1 cellular context compared by ENCODE assay signal in the genomic region with DNA sequence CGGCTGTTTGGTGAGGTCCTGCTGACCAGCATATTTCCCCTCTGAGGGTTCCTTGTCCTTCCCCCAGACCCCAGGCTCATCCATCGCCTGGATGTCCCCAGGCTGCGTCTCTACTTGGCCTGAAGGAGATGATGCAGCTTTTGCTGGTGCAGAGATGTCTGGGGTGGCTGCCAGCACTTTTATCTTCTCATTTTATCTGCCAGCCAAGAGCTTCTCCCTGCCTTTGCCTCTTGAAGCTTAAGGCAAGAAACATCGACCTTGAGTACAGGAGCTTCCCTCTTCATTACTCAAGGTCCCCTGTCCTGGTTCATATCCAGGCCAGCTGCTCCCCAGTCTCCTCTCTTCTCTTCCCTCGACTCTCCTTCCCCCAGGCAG.
TF ChIP-seq lines count a peak whose summit lies in the region.

No MANE protein-coding gene starts in this region.

TF ChIP-seq in HepG2, 621 proteins besides CTCF, POLR2A, EP300 and RAD21 (continued from another document):
- TF ChIP-seq, protein P1, sequence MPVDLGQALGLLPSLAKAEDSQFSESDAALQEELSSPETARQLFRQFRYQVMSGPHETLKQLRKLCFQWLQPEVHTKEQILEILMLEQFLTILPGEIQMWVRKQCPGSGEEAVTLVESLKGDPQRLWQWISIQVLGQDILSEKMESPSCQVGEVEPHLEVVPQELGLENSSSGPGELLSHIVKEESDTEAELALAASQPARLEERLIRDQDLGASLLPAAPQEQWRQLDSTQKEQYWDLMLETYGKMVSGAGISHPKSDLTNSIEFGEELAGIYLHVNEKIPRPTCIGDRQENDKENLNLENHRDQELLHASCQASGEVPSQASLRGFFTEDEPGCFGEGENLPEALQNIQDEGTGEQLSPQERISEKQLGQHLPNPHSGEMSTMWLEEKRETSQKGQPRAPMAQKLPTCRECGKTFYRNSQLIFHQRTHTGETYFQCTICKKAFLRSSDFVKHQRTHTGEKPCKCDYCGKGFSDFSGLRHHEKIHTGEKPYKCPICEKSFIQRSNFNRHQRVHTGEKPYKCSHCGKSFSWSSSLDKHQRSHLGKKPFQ (CRISPR knock-in tag; IDR thresholded peaks at IDR 0.05; ENCODE audit: insufficient replicate concordance), result no peak
